In the genomic region with DNA sequence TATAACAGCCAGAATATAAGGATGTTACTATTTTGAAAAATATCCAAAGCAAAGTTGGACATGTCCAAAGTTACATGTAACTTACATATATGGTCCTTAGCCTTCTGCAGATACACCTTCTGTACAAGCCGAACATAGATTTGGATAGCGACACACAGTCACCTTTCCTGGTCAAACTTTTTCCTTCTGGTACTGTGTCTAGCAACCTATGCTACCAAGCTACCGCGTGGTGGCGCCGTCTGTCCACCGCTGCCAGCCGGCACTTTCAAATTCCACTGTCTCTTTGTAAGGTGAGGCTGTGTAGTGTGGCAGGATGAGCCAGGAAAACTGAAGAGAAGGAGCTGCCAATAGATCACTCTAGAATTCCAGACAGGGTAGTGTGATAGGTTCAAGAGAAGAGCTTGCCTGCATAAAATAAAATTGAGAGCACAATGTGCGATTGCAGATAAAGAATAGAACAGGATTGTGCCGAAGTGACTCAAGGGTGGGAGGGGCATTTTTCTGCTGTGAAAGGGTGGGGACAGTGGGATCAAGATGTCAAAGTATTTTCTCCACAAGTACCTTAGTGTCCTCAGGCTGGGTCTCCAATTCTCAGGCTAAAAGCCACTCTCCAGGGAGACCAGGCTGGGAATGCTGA, we compare ENCODE assay signal across 1 cellular context.
TF ChIP-seq lines count a peak whose summit lies in the region.

No MANE protein-coding gene starts in this region.

TF ChIP-seq in HepG2, 621 proteins besides CTCF, POLR2A, EP300 and RAD21 (continued from another document and continues in another):
- TF ChIP-seq, protein P1, sequence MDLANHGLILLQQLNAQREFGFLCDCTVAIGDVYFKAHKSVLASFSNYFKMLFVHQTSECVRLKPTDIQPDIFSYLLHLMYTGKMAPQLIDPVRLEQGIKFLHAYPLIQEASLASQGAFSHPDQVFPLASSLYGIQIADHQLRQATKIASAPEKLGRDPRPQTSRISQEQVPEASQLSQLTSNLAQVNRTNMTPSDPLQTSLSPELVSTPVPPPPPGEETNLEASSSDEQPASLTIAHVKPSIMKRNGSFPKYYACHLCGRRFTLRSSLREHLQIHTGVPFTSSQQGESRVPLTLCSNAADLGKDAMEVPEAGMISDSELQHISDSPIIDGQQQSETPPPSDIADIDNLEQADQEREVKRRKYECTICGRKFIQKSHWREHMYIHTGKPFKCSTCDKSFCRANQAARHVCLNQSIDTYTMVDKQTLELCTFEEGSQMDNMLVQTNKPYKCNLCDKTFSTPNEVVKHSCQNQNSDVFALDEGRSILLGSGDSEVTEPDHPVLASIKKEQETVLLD (CRISPR knock-in tag; IDR thresholded peaks at IDR 0.05; ENCODE audit: low read depth), result 0 out of 2 replicates have a peak, but pooled peaks have one; percentile 33
- 0 out of 2 replicates have a peak, but pooled peaks have one; percentile 8 for TF ChIP-seq HNF4A (CRISPR knock-in tag; IDR thresholded peaks at IDR 0.05)
- no peak for TF ChIP-seq MLLT10 (CRISPR knock-in tag; IDR thresholded peaks at IDR 0.05)
- TF ChIP-seq ZSCAN21 (CRISPR knock-in tag; IDR thresholded peaks at IDR 0.05; ENCODE audit: borderline replicate concordance), result no peak
- no peak for TF ChIP-seq TOPORS (CRISPR knock-in tag; IDR thresholded peaks at IDR 0.05)
- no peak for TF ChIP-seq ZNF431 (CRISPR knock-in tag; IDR thresholded peaks at IDR 0.05; ENCODE audit: borderline replicate concordance, low read depth)
- TF ChIP-seq ELF1 (CRISPR knock-in tag; IDR thresholded peaks at IDR 0.05), result no peak
- no peak for TF ChIP-seq ATRX (CRISPR knock-in tag; IDR thresholded peaks at IDR 0.05; ENCODE audit: borderline replicate concordance)
- no peak for TF ChIP-seq ZNF569 (CRISPR knock-in tag; IDR thresholded peaks at IDR 0.05; ENCODE audit: borderline replicate concordance)
- TF ChIP-seq ZNF326 (CRISPR knock-in tag; IDR thresholded peaks at IDR 0.05; ENCODE audit: borderline replicate concordance), result no peak
- TF ChIP-seq FIP1L1 (IDR thresholded peaks at IDR 0.05; ENCODE audit: borderline replicate concordance, insufficient read depth, low read depth, low read length), result no peak
- TF ChIP-seq, protein P2, sequence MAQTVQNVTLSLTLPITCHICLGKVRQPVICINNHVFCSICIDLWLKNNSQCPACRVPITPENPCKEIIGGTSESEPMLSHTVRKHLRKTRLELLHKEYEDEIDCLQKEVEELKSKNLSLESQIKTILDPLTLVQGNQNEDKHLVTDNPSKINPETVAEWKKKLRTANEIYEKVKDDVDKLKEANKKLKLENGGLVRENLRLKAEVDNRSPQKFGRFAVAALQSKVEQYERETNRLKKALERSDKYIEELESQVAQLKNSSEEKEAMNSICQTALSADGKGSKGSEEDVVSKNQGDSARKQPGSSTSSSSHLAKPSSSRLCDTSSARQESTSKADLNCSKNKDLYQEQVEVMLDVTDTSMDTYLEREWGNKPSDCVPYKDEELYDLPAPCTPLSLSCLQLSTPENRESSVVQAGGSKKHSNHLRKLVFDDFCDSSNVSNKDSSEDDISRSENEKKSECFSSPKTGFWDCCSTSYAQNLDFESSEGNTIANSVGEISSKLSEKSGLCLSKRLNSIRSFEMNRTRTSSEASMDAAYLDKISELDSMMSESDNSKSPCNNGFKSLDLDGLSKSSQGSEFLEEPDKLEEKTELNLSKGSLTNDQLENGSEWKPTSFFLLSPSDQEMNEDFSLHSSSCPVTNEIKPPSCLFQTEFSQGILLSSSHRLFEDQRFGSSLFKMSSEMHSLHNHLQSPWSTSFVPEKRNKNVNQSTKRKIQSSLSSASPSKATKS (CRISPR knock-in tag; IDR thresholded peaks at IDR 0.05), result no peak
- peak; percentile 48; the same call in 1 of the 2 replicates for TF ChIP-seq HDAC2 (CRISPR knock-in tag; IDR thresholded peaks at IDR 0.05)
- TF ChIP-seq, protein P3, sequence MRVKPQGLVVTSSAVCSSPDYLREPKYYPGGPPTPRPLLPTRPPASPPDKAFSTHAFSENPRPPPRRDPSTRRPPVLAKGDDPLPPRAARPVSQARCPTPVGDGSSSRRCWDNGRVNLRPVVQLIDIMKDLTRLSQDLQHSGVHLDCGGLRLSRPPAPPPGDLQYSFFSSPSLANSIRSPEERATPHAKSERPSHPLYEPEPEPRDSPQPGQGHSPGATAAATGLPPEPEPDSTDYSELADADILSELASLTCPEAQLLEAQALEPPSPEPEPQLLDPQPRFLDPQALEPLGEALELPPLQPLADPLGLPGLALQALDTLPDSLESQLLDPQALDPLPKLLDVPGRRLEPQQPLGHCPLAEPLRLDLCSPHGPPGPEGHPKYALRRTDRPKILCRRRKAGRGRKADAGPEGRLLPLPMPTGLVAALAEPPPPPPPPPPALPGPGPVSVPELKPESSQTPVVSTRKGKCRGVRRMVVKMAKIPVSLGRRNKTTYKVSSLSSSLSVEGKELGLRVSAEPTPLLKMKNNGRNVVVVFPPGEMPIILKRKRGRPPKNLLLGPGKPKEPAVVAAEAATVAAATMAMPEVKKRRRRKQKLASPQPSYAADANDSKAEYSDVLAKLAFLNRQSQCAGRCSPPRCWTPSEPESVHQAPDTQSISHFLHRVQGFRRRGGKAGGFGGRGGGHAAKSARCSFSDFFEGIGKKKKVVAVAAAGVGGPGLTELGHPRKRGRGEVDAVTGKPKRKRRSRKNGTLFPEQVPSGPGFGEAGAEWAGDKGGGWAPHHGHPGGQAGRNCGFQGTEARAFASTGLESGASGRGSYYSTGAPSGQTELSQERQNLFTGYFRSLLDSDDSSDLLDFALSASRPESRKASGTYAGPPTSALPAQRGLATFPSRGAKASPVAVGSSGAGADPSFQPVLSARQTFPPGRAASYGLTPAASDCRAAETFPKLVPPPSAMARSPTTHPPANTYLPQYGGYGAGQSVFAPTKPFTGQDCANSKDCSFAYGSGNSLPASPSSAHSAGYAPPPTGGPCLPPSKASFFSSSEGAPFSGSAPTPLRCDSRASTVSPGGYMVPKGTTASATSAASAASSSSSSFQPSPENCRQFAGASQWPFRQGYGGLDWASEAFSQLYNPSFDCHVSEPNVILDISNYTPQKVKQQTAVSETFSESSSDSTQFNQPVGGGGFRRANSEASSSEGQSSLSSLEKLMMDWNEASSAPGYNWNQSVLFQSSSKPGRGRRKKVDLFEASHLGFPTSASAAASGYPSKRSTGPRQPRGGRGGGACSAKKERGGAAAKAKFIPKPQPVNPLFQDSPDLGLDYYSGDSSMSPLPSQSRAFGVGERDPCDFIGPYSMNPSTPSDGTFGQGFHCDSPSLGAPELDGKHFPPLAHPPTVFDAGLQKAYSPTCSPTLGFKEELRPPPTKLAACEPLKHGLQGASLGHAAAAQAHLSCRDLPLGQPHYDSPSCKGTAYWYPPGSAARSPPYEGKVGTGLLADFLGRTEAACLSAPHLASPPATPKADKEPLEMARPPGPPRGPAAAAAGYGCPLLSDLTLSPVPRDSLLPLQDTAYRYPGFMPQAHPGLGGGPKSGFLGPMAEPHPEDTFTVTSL (CRISPR knock-in tag; IDR thresholded peaks at IDR 0.05; ENCODE audit: borderline replicate concordance), result no peak
- TF ChIP-seq ZNF841 (CRISPR knock-in tag; IDR thresholded peaks at IDR 0.05; ENCODE audit: borderline replicate concordance), result no peak
- TF ChIP-seq ZNF816 (CRISPR knock-in tag; IDR thresholded peaks at IDR 0.05; ENCODE audit: borderline replicate concordance), result no peak
- TF ChIP-seq, protein P4, sequence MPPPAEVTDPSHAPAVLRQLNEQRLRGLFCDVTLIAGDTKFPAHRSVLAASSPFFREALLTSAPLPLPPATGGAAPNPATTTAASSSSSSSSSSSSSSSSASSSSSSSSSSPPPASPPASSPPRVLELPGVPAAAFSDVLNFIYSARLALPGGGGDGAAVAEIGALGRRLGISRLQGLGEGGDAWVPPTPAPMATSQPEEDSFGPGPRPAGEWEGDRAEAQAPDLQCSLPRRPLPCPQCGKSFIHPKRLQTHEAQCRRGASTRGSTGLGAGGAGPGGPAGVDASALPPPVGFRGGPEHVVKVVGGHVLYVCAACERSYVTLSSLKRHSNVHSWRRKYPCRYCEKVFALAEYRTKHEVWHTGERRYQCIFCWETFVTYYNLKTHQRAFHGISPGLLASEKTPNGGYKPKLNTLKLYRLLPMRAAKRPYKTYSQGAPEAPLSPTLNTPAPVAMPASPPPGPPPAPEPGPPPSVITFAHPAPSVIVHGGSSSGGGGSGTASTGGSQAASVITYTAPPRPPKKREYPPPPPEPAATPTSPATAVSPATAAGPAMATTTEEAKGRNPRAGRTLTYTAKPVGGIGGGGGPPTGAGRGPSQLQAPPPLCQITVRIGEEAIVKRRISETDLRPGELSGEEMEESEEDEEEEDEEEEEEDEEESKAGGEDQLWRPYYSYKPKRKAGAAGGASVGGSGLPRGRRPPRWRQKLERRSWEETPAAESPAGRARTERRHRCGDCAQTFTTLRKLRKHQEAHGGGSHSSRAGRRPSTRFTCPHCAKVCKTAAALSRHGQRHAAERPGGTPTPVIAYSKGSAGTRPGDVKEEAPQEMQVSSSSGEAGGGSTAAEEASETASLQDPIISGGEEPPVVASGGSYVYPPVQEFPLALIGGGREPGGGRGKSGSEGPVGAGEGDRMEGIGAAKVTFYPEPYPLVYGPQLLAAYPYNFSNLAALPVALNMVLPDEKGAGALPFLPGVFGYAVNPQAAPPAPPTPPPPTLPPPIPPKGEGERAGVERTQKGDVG (CRISPR knock-in tag; IDR thresholded peaks at IDR 0.05; ENCODE audit: borderline replicate concordance), result no peak
- TF ChIP-seq ZNF30 (CRISPR knock-in tag; IDR thresholded peaks at IDR 0.05), result no peak
- TF ChIP-seq, protein P5, sequence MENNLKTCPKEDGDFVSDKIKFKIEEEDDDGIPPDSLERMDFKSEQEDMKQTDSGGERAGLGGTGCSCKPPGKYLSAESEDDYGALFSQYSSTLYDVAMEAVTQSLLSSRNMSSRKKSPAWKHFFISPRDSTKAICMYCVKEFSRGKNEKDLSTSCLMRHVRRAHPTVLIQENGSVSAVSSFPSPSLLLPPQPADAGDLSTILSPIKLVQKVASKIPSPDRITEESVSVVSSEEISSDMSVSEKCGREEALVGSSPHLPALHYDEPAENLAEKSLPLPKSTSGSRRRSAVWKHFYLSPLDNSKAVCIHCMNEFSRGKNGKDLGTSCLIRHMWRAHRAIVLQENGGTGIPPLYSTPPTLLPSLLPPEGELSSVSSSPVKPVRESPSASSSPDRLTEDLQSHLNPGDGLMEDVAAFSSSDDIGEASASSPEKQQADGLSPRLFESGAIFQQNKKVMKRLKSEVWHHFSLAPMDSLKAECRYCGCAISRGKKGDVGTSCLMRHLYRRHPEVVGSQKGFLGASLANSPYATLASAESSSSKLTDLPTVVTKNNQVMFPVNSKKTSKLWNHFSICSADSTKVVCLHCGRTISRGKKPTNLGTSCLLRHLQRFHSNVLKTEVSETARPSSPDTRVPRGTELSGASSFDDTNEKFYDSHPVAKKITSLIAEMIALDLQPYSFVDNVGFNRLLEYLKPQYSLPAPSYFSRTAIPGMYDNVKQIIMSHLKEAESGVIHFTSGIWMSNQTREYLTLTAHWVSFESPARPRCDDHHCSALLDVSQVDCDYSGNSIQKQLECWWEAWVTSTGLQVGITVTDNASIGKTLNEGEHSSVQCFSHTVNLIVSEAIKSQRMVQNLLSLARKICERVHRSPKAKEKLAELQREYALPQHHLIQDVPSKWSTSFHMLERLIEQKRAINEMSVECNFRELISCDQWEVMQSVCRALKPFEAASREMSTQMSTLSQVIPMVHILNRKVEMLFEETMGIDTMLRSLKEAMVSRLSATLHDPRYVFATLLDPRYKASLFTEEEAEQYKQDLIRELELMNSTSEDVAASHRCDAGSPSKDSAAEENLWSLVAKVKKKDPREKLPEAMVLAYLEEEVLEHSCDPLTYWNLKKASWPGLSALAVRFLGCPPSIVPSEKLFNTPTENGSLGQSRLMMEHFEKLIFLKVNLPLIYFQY (CRISPR knock-in tag; IDR thresholded peaks at IDR 0.05; ENCODE audit: borderline replicate concordance), result no peak
- no peak for TF ChIP-seq ZFP36L1 (CRISPR knock-in tag; IDR thresholded peaks at IDR 0.05)
- no peak for TF ChIP-seq SOX6 (IDR thresholded peaks at IDR 0.05)
- TF ChIP-seq SOX6 (CRISPR knock-in tag; IDR thresholded peaks at IDR 0.05), result 0 out of 2 replicates have a peak, but pooled peaks have one; percentile 11
- no peak for TF ChIP-seq SETDB1 (CRISPR knock-in tag; IDR thresholded peaks at IDR 0.05; ENCODE audit: borderline replicate concordance)
- TF ChIP-seq, protein P6, sequence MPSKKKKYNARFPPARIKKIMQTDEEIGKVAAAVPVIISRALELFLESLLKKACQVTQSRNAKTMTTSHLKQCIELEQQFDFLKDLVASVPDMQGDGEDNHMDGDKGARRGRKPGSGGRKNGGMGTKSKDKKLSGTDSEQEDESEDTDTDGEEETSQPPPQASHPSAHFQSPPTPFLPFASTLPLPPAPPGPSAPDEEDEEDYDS (CRISPR knock-in tag; IDR thresholded peaks at IDR 0.05), result peak; percentile 43; the same call in 1 of the 2 replicates
- TF ChIP-seq ZNF44 (CRISPR knock-in tag; IDR thresholded peaks at IDR 0.05), result no peak
- no peak for TF ChIP-seq ZNF382 (CRISPR knock-in tag; IDR thresholded peaks at IDR 0.05; ENCODE audit: borderline replicate concordance)
- no peak for TF ChIP-seq ZNF570 (CRISPR knock-in tag; IDR thresholded peaks at IDR 0.05; ENCODE audit: borderline replicate concordance)
- no peak for TF ChIP-seq MAF1 (CRISPR knock-in tag; IDR thresholded peaks at IDR 0.05; ENCODE audit: borderline replicate concordance)
- no peak for TF ChIP-seq ZNF496 (CRISPR knock-in tag; IDR thresholded peaks at IDR 0.05; ENCODE audit: insufficient replicate concordance)
- TF ChIP-seq, protein P7, sequence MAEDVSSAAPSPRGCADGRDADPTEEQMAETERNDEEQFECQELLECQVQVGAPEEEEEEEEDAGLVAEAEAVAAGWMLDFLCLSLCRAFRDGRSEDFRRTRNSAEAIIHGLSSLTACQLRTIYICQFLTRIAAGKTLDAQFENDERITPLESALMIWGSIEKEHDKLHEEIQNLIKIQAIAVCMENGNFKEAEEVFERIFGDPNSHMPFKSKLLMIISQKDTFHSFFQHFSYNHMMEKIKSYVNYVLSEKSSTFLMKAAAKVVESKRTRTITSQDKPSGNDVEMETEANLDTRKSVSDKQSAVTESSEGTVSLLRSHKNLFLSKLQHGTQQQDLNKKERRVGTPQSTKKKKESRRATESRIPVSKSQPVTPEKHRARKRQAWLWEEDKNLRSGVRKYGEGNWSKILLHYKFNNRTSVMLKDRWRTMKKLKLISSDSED (CRISPR knock-in tag; IDR thresholded peaks at IDR 0.05), result no peak
- no peak for TF ChIP-seq NFE2 (CRISPR knock-in tag; IDR thresholded peaks at IDR 0.05)
- TF ChIP-seq, protein P8, sequence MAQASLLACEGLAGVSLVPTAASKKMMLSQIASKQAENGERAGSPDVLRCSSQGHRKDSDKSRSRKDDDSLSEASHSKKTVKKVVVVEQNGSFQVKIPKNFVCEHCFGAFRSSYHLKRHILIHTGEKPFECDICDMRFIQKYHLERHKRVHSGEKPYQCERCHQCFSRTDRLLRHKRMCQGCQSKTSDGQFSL (CRISPR knock-in tag; IDR thresholded peaks at IDR 0.05), result no peak
- peak; percentile 66 for TF ChIP-seq THAP11 (CRISPR knock-in tag; IDR thresholded peaks at IDR 0.05)
- 0 out of 2 replicates have a peak, but pooled peaks have one; percentile 52 for TF ChIP-seq KDM3A (CRISPR knock-in tag; IDR thresholded peaks at IDR 0.05; ENCODE audit: low read depth)
- no peak for TF ChIP-seq HCFC1 (IDR thresholded peaks at IDR 0.05; ENCODE audit: low read depth, low read length)
- no peak for TF ChIP-seq ZBTB7A (CRISPR knock-in tag; IDR thresholded peaks at IDR 0.05)
